ENCODE assay signal across 15 cellular contexts in genomic region chr4:153314915-153315314, GRCh38. TPM values are rescaled to one million over a fixed set of nuclear protein-coding genes. Genes with fewer than 3 reads are reported as not detected.
A peak's percentile ranks its signal among the peaks of the same experiment; 100 is the strongest.
DNase-seq lines count a peak whose midpoint lies in the region; ATAC-seq and TF ChIP-seq lines count a peak whose summit lies in the region.
"Had no signal": no experiment of that assay in that cellular context is flagged by ENCODE, and none has a peak within 500 bp of the region (broad histone marks: within the 10 kb centered on the region; RNA-seq: fewer than 3 reads in every experiment).

No MANE protein-coding gene starts in this region.

- H3K27me3 ChIP-seq in GM23338 (ENCODE audit: insufficient read depth): no peaks in the 10 kb centered on the region

- no peak overlapping the region for H3K4me2 ChIP-seq in GM23338

- POLR2A ChIA-PET in WTC11 (lab: Charles Lee): no interaction called here

- no peak for DNase-seq in GM23338 (ENCODE audit: low spot score)
- no peak for DNase-seq in WTC11 (ENCODE audit: low spot score)
- DNase-seq in nephron progenitor cell: no peak
- no peak for DNase-seq in type B pancreatic cell (ENCODE audit: extremely low spot score, unreplicated experiment)
- DNase-seq in COLO829 (ENCODE audit: low spot score): no peak
- DNase-seq: C1 segment of cervical spinal cord; Caco-2; CD4-positive, alpha-beta memory T cell; DMS153; DND-41; GF-D8; GOT3; HCEC 1CT had no signal

- H3K36me3 Mint-ChIP-seq in GM23338 (ENCODE audit: low read depth) (peaks cover 29% of the 10 kb centered on the region), WTC11 (peaks cover 35% of the 10 kb centered on the region), nephron progenitor cell (ENCODE audit: low read depth) (peaks cover 69% of the 10 kb centered on the region), type B pancreatic cell (peaks cover 41% of the 10 kb centered on the region)

- no peaks in the 10 kb centered on the region for H3K27me3 Mint-ChIP-seq in GM23338 (ENCODE audit: insufficient read depth, low read depth, poor library complexity)
- no peaks in the 10 kb centered on the region for H3K27me3 Mint-ChIP-seq in WTC11 (ENCODE audit: low read depth)
- no peaks in the 10 kb centered on the region for H3K27me3 Mint-ChIP-seq in nephron progenitor cell (ENCODE audit: low read depth, poor library complexity)
- no peaks in the 10 kb centered on the region for H3K27me3 Mint-ChIP-seq in type B pancreatic cell

- H3K9me3 Mint-ChIP-seq in GM23338 (no peaks in the 10 kb centered on the region), WTC11 (no peaks in the 10 kb centered on the region; the same call in 1 of the 2 replicates), nephron progenitor cell (peaks cover 5% of the 10 kb centered on the region), type B pancreatic cell (no peaks in the 10 kb centered on the region)
- H3K9me3 Mint-ChIP-seq: CD4-positive, alpha-beta memory T cell had no signal

- H3K4me3 Mint-ChIP-seq in GM23338: no peak overlapping the region
- H3K4me3 Mint-ChIP-seq in WTC11: no peak overlapping the region
- no peak overlapping the region for H3K4me3 Mint-ChIP-seq in nephron progenitor cell
- no peak overlapping the region for H3K4me3 Mint-ChIP-seq in type B pancreatic cell
- H3K4me3 Mint-ChIP-seq: CD4-positive, alpha-beta memory T cell had no signal

- no peak overlapping the region for H2AFZ ChIP-seq in GM23338

- no peak overlapping the region for H3K4me3 ChIP-seq in GM23338

- no peaks in the 10 kb centered on the region for H3K36me3 ChIP-seq in GM23338 (ENCODE audit: insufficient read depth)

- CTCF ChIA-PET in WTC11 (lab: Charles Lee): interaction anchor here (0.8 kb wide), 1 partner anchor 82 kb away, joined by 3 read pairs; no protein-coding TSS in a partner anchor

- H3K4me1 Mint-ChIP-seq in GM23338: no peaks in the 10 kb centered on the region
- H3K4me1 Mint-ChIP-seq in WTC11: 0 out of 2 replicates have a peak, but pooled peaks cover 3% of the 10 kb centered on the region
- no peaks in the 10 kb centered on the region for H3K4me1 Mint-ChIP-seq in nephron progenitor cell
- H3K4me1 Mint-ChIP-seq in type B pancreatic cell (ENCODE audit: unreplicated experiment): no peaks in the 10 kb centered on the region

- H3K27ac Mint-ChIP-seq in GM23338 (no peak overlapping the region), WTC11 (peak overlapping the region; percentile 37; the same call in 1 of the 2 replicates), nephron progenitor cell (peak overlapping the region; percentile 60), type B pancreatic cell (peak overlapping the region; percentile 37)
- H3K27ac Mint-ChIP-seq: CD4-positive, alpha-beta memory T cell had no signal

- no peaks in the 10 kb centered on the region for H3K4me1 ChIP-seq in GM23338 (ENCODE audit: insufficient read depth)
- H3K4me1 ChIP-seq: Caco-2 had no signal

- TF ChIP-seq CTCF in GM23338 (conservative IDR thresholded peaks at IDR 0.05; ENCODE audit: low read depth in 2 of 2) (no peak), WTC11 (IDR thresholded peaks at IDR 0.05) (no peak), nephron progenitor cell (IDR thresholded peaks at IDR 0.05) (no peak), type B pancreatic cell (conservative IDR thresholded peaks at IDR 0.05) (no peak)

- no peaks in the 10 kb centered on the region for H3K79me2 ChIP-seq in GM23338 (replicated peaks; ENCODE audit: insufficient read depth)

- peak overlapping the region; percentile 29; the same call in 1 of the 2 replicates for H3K27ac ChIP-seq in GM23338 (ENCODE audit: low read depth)

- no peaks in the 10 kb centered on the region for H4K20me1 ChIP-seq in GM23338 (replicated peaks; ENCODE audit: insufficient read depth)

- no peak for ATAC-seq in GM23338
- no peak for ATAC-seq in WTC11
- no peak for ATAC-seq in GM19455 (IDR thresholded peaks at IDR 0.05; ENCODE audit: unreplicated experiment)
- no peak for ATAC-seq in HG03139 (IDR thresholded peaks at IDR 0.05; ENCODE audit: unreplicated experiment)

- peaks cover 3% of the 10 kb centered on the region; the same call in 1 of the 2 replicates for H3F3A ChIP-seq in GM23338 (replicated peaks; ENCODE audit: low read depth)

- H3K9me2 ChIP-seq in GM23338 (ENCODE audit: insufficient read depth): no peaks in the 10 kb centered on the region

TF ChIP-seq in GM23338, 12 proteins besides CTCF, POLR2A, EP300 and RAD21 (continues in another document):
- TF ChIP-seq POLR2AphosphoS5 (IDR thresholded peaks at IDR 0.05; ENCODE audit: low read depth) (no peak), STAT1 (IDR thresholded peaks at IDR 0.05; ENCODE audit: unreplicated experiment) (no peak), EZH2 (IDR thresholded peaks at IDR 0.05; ENCODE audit: low read depth, unreplicated experiment) (no peak), ZNF331 (CRISPR knock-in tag; IDR thresholded peaks at IDR 0.05; ENCODE audit: low read depth) (no peak), EZH2phosphoT487 (IDR thresholded peaks at IDR 0.05; ENCODE audit: unreplicated experiment) (no peak)
- TF ChIP-seq, protein P1, sequence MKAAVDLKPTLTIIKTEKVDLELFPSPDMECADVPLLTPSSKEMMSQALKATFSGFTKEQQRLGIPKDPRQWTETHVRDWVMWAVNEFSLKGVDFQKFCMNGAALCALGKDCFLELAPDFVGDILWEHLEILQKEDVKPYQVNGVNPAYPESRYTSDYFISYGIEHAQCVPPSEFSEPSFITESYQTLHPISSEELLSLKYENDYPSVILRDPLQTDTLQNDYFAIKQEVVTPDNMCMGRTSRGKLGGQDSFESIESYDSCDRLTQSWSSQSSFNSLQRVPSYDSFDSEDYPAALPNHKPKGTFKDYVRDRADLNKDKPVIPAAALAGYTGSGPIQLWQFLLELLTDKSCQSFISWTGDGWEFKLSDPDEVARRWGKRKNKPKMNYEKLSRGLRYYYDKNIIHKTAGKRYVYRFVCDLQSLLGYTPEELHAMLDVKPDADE (IDR thresholded peaks at IDR 0.05): no peak

TF ChIP-seq in WTC11, 78 proteins besides CTCF, POLR2A, EP300 and RAD21 (continues in another document):
- TF ChIP-seq E2F1 (CRISPR knock-in tag; IDR thresholded peaks at IDR 0.05): no peak
- TF ChIP-seq, protein P2, sequence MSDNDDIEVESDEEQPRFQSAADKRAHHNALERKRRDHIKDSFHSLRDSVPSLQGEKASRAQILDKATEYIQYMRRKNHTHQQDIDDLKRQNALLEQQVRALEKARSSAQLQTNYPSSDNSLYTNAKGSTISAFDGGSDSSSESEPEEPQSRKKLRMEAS (CRISPR knock-in tag; IDR thresholded peaks at IDR 0.05): no peak
- no peak for TF ChIP-seq ARID4B (CRISPR knock-in tag; IDR thresholded peaks at IDR 0.05; ENCODE audit: borderline replicate concordance)
- no peak for TF ChIP-seq ETV6 (CRISPR knock-in tag; IDR thresholded peaks at IDR 0.05)
- no peak for TF ChIP-seq ZNF138 (CRISPR knock-in tag; conservative IDR thresholded peaks at IDR 0.05)
- no peak for TF ChIP-seq GTF2I (CRISPR knock-in tag; conservative IDR thresholded peaks at IDR 0.05)
- TF ChIP-seq, protein P3, sequence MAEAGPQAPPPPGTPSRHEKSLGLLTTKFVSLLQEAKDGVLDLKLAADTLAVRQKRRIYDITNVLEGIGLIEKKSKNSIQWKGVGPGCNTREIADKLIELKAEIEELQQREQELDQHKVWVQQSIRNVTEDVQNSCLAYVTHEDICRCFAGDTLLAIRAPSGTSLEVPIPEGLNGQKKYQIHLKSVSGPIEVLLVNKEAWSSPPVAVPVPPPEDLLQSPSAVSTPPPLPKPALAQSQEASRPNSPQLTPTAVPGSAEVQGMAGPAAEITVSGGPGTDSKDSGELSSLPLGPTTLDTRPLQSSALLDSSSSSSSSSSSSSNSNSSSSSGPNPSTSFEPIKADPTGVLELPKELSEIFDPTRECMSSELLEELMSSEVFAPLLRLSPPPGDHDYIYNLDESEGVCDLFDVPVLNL (CRISPR knock-in tag; IDR thresholded peaks at IDR 0.05; ENCODE audit: borderline replicate concordance, low read depth): no peak

RNA-seq across cellular contexts. Expression of gene MND1, which starts 29.6 kb away (rescaled TPM):
- 22.5 and 26.2 TPM in 2 replicates for total RNA-seq in GM23338 (2014; rRNA removed; shearing (Covaris generic))
- polyA plus RNA-seq in GM23338 (2016; fragmentation: Nextera tagmentation; extraction: Ambion mirVana): 61.1 and 63.5 TPM in 2 replicates
- total RNA-seq in WTC11 (2021) (35.9 to 36.7 TPM (median 36.0 TPM) in 3 replicates), type B pancreatic cell (ENCODE audit: low replicate concordance) (3.8 and 15.2 TPM in 2 replicates)
- total RNA-seq: CD4-positive, alpha-beta memory T cell had no signal
